ENCODE assay signal across 8 cellular contexts in genomic region chr10:110305767-110306451, GRCh38. TPM values are rescaled to one million over a fixed set of nuclear protein-coding genes. Genes with fewer than 3 reads are reported as not detected.
DNase-seq lines count a peak whose midpoint lies in the region; ATAC-seq and TF ChIP-seq lines count a peak whose summit lies in the region.

No MANE protein-coding gene starts in this region.

- peak; percentile 73 for TF ChIP-seq CTCF in DND-41 (IDR thresholded peaks at IDR 0.05; ENCODE audit: borderline replicate concordance, extremely low read depth, low read length, poor library complexity, severe bottlenecking)
- peak in 3 of 4 experiments; percentile 16 to 77 (median 70) for TF ChIP-seq CTCF in prostate gland (IDR thresholded peaks at IDR 0.05)

- H3K79me2 ChIP-seq in DND-41 (ENCODE audit: insufficient read depth, low read length): peaks cover 38% of the 10 kb centered on the region

- H3K9me3 ChIP-seq in DND-41 (ENCODE audit: insufficient read depth, low read length, severe bottlenecking): no peaks in the 10 kb centered on the region
- H3K9me3 ChIP-seq in prostate gland: no peaks in the 10 kb centered on the region

- peaks cover 25% of the 10 kb centered on the region; the same call in 1 of the 2 replicates for H4K20me1 ChIP-seq in DND-41 (ENCODE audit: insufficient read depth, low read length)

- H3K27ac ChIP-seq in DND-41 (ENCODE audit: low read length): no peak overlapping the region
- H3K27ac ChIP-seq in prostate gland: peak overlapping the region; percentile 88 to 89

- H3K4me2 ChIP-seq in DND-41 (ENCODE audit: insufficient read depth, low read length): peak overlapping the region; percentile 73

- intact Hi-C loops in Right ventricle myocardium superior (cut with DNase I): no loop called here
- intact Hi-C loops in prostate gland (cut with DNase I): loop anchor here (1.0 to 10.0 kb wide), 3 partner anchors 192 to 609 kb away; partner anchors contain the start of genes BBIP1, SHOC2 and SMC3

- WGBS in prostate gland: 64% methylated on average over 17 of the region's 17 CpGs

- peak overlapping the region; percentile 12; the same call in 1 of the 2 replicates for H3K9ac ChIP-seq in DND-41 (ENCODE audit: low read depth, low read length)

- no peaks in the 10 kb centered on the region for H3K27me3 ChIP-seq in DND-41 (ENCODE audit: insufficient read depth, low read length, poor library complexity)
- no peaks in the 10 kb centered on the region for H3K27me3 ChIP-seq in prostate gland (replicated peaks; ENCODE audit: insufficient read depth)

- H3K4me3 ChIP-seq in DND-41 (ENCODE audit: low read depth in 1 of 2, low read length in 2 of 2) (peak overlapping the region in 1 of 2 experiments; percentile 79; a peak in 1 of 4 replicates), prostate gland (no peak overlapping the region)

- no peak for TF ChIP-seq POLR2A in prostate gland (IDR thresholded peaks at IDR 0.05)

- peaks cover 40% of the 10 kb centered on the region for H3K4me1 ChIP-seq in DND-41 (ENCODE audit: insufficient read depth, low read length)
- peaks cover 6% of the 10 kb centered on the region for H3K4me1 ChIP-seq in prostate gland (replicated peaks)

- H3K36me3 ChIP-seq in DND-41 (ENCODE audit: insufficient read depth, low read length): peaks cover 27% of the 10 kb centered on the region
- H3K36me3 ChIP-seq in prostate gland: no peaks in the 10 kb centered on the region

- peak; percentile 61 for DNase-seq in DND-41
- DNase-seq in Kasumi-1 (lab: John Stamatoyannopoulos, UW): peak; percentile 98 to 100
- peak; percentile 97 for DNase-seq in RKO (ENCODE audit: low spot score)
- peak; percentile 48 for DNase-seq in activated naive CD4-positive, alpha-beta T cell treated with anti-CD3 and anti-CD28 coated beads, Interleukin-2, amount 50 U/mL, for 16 hours
- peak; percentile 41 for DNase-seq in Right ventricle myocardium superior
- DNase-seq in prostate gland (ENCODE audit: low spot score): peak; percentile 38

- ATAC-seq in DND-41 (ENCODE audit: insufficient read depth, low read depth) (peak; percentile 61), GM21717 (IDR thresholded peaks at IDR 0.05; ENCODE audit: unreplicated experiment) (peak; percentile 43), Right ventricle myocardium superior (ENCODE audit: poor library complexity) (peak; percentile 60), HG03025 (IDR thresholded peaks at IDR 0.05; ENCODE audit: low FRiP score, unreplicated experiment) (no peak)

- H2AFZ ChIP-seq in DND-41 (ENCODE audit: low read depth, low read length): peak overlapping the region; percentile 54

RNA-seq across cellular contexts. Expression of gene SMNDC1, which starts 1.2 kb away (rescaled TPM):
- total RNA-seq in Right ventricle myocardium superior: 25.0 TPM
- total RNA-seq in prostate gland: 10 to 100 TPM in 1 of 2 donors, 1 to 10 TPM in 1; 8.0 to 11.0 TPM

Comparison
In these comparisons a context has a peak if more than half of its experiments do, and no peak if none do; other contexts are left out.
1. DNase-seq: peak in every context shown above with its lines; median percentile 99 in Kasumi-1; 97 in RKO; 61 in DND-41; 48 in activated naive CD4-positive, alpha-beta T cell treated with anti-CD3 and anti-CD28 coated beads, Interleukin-2, amount 50 U/mL, for 16 hours; 41 in Right ventricle myocardium superior; 38 in prostate gland.